In genomic region chr4:75686346-75686745, GRCh38 we compare ENCODE assay signal across 18 cellular contexts. TPM values are rescaled to one million over a fixed set of nuclear protein-coding genes. Genes with fewer than 3 reads are reported as not detected.
A peak's percentile ranks its signal among the peaks of the same experiment; 100 is the strongest.
DNase-seq lines count a peak whose midpoint lies in the region; ATAC-seq and TF ChIP-seq lines count a peak whose summit lies in the region.
"Had no signal": no experiment of that assay in that cellular context is flagged by ENCODE, and none has a peak within 500 bp of the region (broad histone marks: within the 10 kb centered on the region; RNA-seq: fewer than 3 reads in every experiment).

No MANE protein-coding gene starts in this region.

- no peak overlapping the region for H3K4me3 ChIP-seq in PC-9
- H3K4me3 ChIP-seq: ascending aorta, esophagus muscularis mucosa, left ventricle myocardium inferior, stomach had no signal

- H3K27ac ChIP-seq in PC-9, result no peak overlapping the region
- H3K27ac ChIP-seq: ascending aorta, stomach had no signal

- no peaks in the 10 kb centered on the region for H3K9me2 ChIP-seq in PC-9 (ENCODE audit: insufficient read depth)

- peaks cover 19% of the 10 kb centered on the region for H3K4me1 Mint-ChIP-seq in T-helper 17 cell
- H3K4me1 Mint-ChIP-seq in effector memory CD8-positive, alpha-beta T cell (ENCODE audit: low read depth in 2 of 2), result peaks cover 17 to 20% of the 10 kb centered on the region in 2 donors
- H3K4me1 Mint-ChIP-seq: nephron had no signal

- CTCF ChIA-PET in PC-9 (lab: Charles Lee), result no interaction called here

- H3K9me3 Mint-ChIP-seq in effector memory CD8-positive, alpha-beta T cell, result no peaks in the 10 kb centered on the region
- H3K9me3 Mint-ChIP-seq: nephron had no signal

- H4K20me1 ChIP-seq in PC-9 (ENCODE audit: insufficient read depth), result no peaks in the 10 kb centered on the region

- H2AFZ ChIP-seq in PC-9, result no peak overlapping the region

- no peaks in the 10 kb centered on the region for H3K27me3 ChIP-seq in PC-9 (ENCODE audit: insufficient read depth, low read depth)
- H3K27me3 ChIP-seq: ascending aorta, esophagus muscularis mucosa, stomach had no signal

- no peaks in the 10 kb centered on the region for H3K79me2 ChIP-seq in PC-9 (ENCODE audit: low read depth)

- intact Hi-C loops in left cardiac atrium (cut with DNase I), result no loop called here
- intact Hi-C loops in PC-9 (cut with micrococcal nuclease; ENCODE audit: unreplicated experiment), result no loop called here

- BruUV-seq in PC-9 (replicated peaks; lab: Mats Ljungman, UMichigan), result no TSS peak

- DNase-seq in activated CD4-positive, alpha-beta T cell treated with anti-CD3 and anti-CD28 coated beads, Interleukin-2, amount 50 U/mL, for 4 hours, result peak; percentile 6 to 36
- DNase-seq in activated CD4-positive, alpha-beta T cell treated with anti-CD3 and anti-CD28 coated beads, Interleukin-2, amount 50 U/mL, for 1 hour, result no peak
- DNase-seq in T-helper 17 cell, result peak in 1 of 3 donors; percentile 13
- DNase-seq in effector memory CD8-positive, alpha-beta T cell, result peak; percentile 26 to 30 (median 30)
- peak; percentile 44 for DNase-seq in stimulated activated CD8-positive, alpha-beta memory T cell treated with anti-CD3 and anti-CD28 coated beads, Interleukin-7, amount 100 ng/mL, for 4 hours (ENCODE audit: low read depth in 2 of 2)
- DNase-seq in left cardiac atrium, result no peak
- DNase-seq in PC-9, result no peak
- DNase-seq: left ventricle myocardium inferior, MM.1S, NCI-H2171 treated with DMSO at 0.1 percent for 48 hours, retina, SIG-M5, stomach had no signal

- H3K4me1 ChIP-seq in PC-9 (replicated peaks; ENCODE audit: insufficient read depth), result no peaks in the 10 kb centered on the region
- H3K4me1 ChIP-seq: ascending aorta had no signal

- no peaks in the 10 kb centered on the region for H3K36me3 ChIP-seq in PC-9 (ENCODE audit: low read depth)
- H3K36me3 ChIP-seq: ascending aorta, esophagus muscularis mucosa, left ventricle myocardium inferior, stomach had no signal

- TF ChIP-seq CTCF in PC-9 (conservative IDR thresholded peaks at IDR 0.05), result no peak

- no peaks in the 10 kb centered on the region for H3K36me3 Mint-ChIP-seq in T-helper 17 cell (ENCODE audit: low read depth)
- H3K36me3 Mint-ChIP-seq in effector memory CD8-positive, alpha-beta T cell (ENCODE audit: insufficient read depth), result peaks cover 6% of the 10 kb centered on the region

- H3K4me2 ChIP-seq in PC-9, result no peak overlapping the region

- H3K27me3 Mint-ChIP-seq in T-helper 17 cell, result no peaks in the 10 kb centered on the region
- H3K27me3 Mint-ChIP-seq in effector memory CD8-positive, alpha-beta T cell, result no peaks in the 10 kb centered on the region

- ATAC-seq in T-helper 17 cell (peak; percentile 85), GM19455 (IDR thresholded peaks at IDR 0.05; ENCODE audit: unreplicated experiment) (no peak), left cardiac atrium (no peak)
- ATAC-seq in effector memory CD8-positive, alpha-beta T cell (replicated peaks), result peak; percentile 85

- no peaks in the 10 kb centered on the region for H3K9me3 ChIP-seq in T-helper 17 cell (ENCODE audit: control insufficient read depth, low read length, poor library complexity, severe bottlenecking)
- H3K9me3 ChIP-seq in PC-9 (ENCODE audit: insufficient read depth, low read depth), result no peaks in the 10 kb centered on the region
- H3K9me3 ChIP-seq: ascending aorta, esophagus muscularis mucosa, left ventricle myocardium inferior, stomach had no signal

- H3K27ac Mint-ChIP-seq in T-helper 17 cell, result peak overlapping the region; percentile 67
- peak overlapping the region; percentile 5 to 70 for H3K27ac Mint-ChIP-seq in effector memory CD8-positive, alpha-beta T cell

- POLR2A ChIA-PET in PC-9 (lab: Charles Lee; ENCODE audit: unreplicated experiment), result no interaction called here

- no peak overlapping the region for H3K4me3 Mint-ChIP-seq in T-helper 17 cell
- H3K4me3 Mint-ChIP-seq in effector memory CD8-positive, alpha-beta T cell, result peak overlapping the region in 1 of 2 donors; percentile 32
- H3K4me3 Mint-ChIP-seq: nephron had no signal

- no peaks in the 10 kb centered on the region for H3F3A ChIP-seq in PC-9 (ENCODE audit: insufficient read depth, low read depth)

RNA-seq across cellular contexts. Expression of gene G3BP2, which starts 13.1 kb away (rescaled TPM):
- total RNA-seq in T-helper 17 cell (100 to 1,000 TPM; 323 to 339 TPM), left cardiac atrium (100 to 1,000 TPM in 1 of 2 donors, 10 to 100 TPM in 1; 68.5 to 110 TPM), PC-9 (2021) (102 and 105 TPM in 2 replicates)

RNA-seq across cellular contexts. Expression of gene USO1, which starts 38.0 kb away (rescaled TPM):
- 10 to 100 TPM; 24.0 to 27.8 TPM for total RNA-seq in T-helper 17 cell
- total RNA-seq in left cardiac atrium, result 10 to 100 TPM; 77.9 to 84.5 TPM
- total RNA-seq in PC-9 (2021), result 26.5 and 33.9 TPM in 2 replicates

RNA-seq across cellular contexts. Expression of gene CDKL2, which starts 56.0 kb away (rescaled TPM):
- 1 to 10 TPM in 1 of 2 donors, under 1 TPM in 1; 0.67 to 1.3 TPM for total RNA-seq in T-helper 17 cell
- under 1 TPM; 0.62 to 0.65 TPM for total RNA-seq in left cardiac atrium
- 0.38 and 0.46 TPM in 2 replicates for total RNA-seq in PC-9 (2021)
- total RNA-seq: ascending aorta, HT1080 had no signal

Comparison
In these comparisons a context has a peak if more than half of its experiments do, and no peak if none do; other contexts are left out.
1. DNase-seq: peak in activated CD4-positive, alpha-beta T cell treated with anti-CD3 and anti-CD28 coated beads, Interleukin-2, amount 50 U/mL, for 4 hours (2 of 2), effector memory CD8-positive, alpha-beta T cell (3 of 3) and stimulated activated CD8-positive, alpha-beta memory T cell treated with anti-CD3 and anti-CD28 coated beads, Interleukin-7, amount 100 ng/mL, for 4 hours (2 of 2); none in activated CD4-positive, alpha-beta T cell treated with anti-CD3 and anti-CD28 coated beads, Interleukin-2, amount 50 U/mL, for 1 hour (single experiment), left cardiac atrium (single experiment) and PC-9 (0 of 2).
2. ATAC-seq: peak in T-helper 17 cell (single experiment) and effector memory CD8-positive, alpha-beta T cell (single experiment); none in GM19455 (single experiment) and left cardiac atrium (0 of 2).